In genomic region chr5:80399553-80400239, GRCh38 we compare ENCODE assay signal across 8 cellular contexts. TPM values are rescaled to one million over a fixed set of nuclear protein-coding genes. Genes with fewer than 3 reads are reported as not detected.
DNase-seq lines count a peak whose midpoint lies in the region; ATAC-seq and TF ChIP-seq lines count a peak whose summit lies in the region.

No MANE protein-coding gene starts in this region.

- peak overlapping the region; percentile 84 for H2AFZ ChIP-seq in Karpas-422 (ENCODE audit: low read length)

- no peaks in the 10 kb centered on the region for H3K36me3 ChIP-seq in GM06990 (ENCODE audit: control insufficient read depth, insufficient read depth, low read length)
- H3K36me3 ChIP-seq in Karpas-422 (ENCODE audit: insufficient read depth, low read length) = no peaks in the 10 kb centered on the region
- no peaks in the 10 kb centered on the region for H3K36me3 ChIP-seq in ascending aorta

- no peaks in the 10 kb centered on the region for H3K9me2 ChIP-seq in Karpas-422 (replicated peaks; ENCODE audit: insufficient read depth, low read length)

- peaks cover 12% of the 10 kb centered on the region for H3K4me1 ChIP-seq in Karpas-422 (ENCODE audit: low read length)
- H3K4me1 ChIP-seq in ascending aorta = no peaks in the 10 kb centered on the region

- H3K27ac ChIP-seq in Karpas-422 (ENCODE audit: low read length) (no peak overlapping the region), substantia nigra (ENCODE audit: low read depth, low read length, poor library complexity, severe bottlenecking) (peak overlapping the region; percentile 49), ascending aorta (no peak overlapping the region)

- H3K9ac ChIP-seq in Karpas-422 (ENCODE audit: low read length) = peak overlapping the region; percentile 17; the same call in 1 of the 2 replicates

- intact Hi-C loops in ascending aorta (cut with DNase I) = no loop called here

- DNase-seq in GM06990 (ENCODE audit: extremely low read depth, insufficient read length) = peak; percentile 39
- DNase-seq in Karpas-422 = peak; percentile 78
- DNase-seq in erythroblast (lab: John Stamatoyannopoulos, UW) = peak; percentile 13 to 61
- DNase-seq in substantia nigra (lab: John Stamatoyannopoulos, UW) = no peak
- no peak for DNase-seq in stimulated activated CD4-positive, alpha-beta T cell treated with anti-CD3 and anti-CD28 coated beads, Interleukin-12 subunit alpha, Interleukin-12 subunit beta, amount 100 ng/mL, for 4 hours
- no peak for DNase-seq in superior temporal gyrus (ENCODE audit: extremely low spot score)
- DNase-seq in ascending aorta (ENCODE audit: low spot score in 2 of 2) = no peak

- peak; percentile 89 for ATAC-seq in GM21619 (IDR thresholded peaks at IDR 0.05; ENCODE audit: unreplicated experiment)

- H3K27me3 ChIP-seq in GM06990 (replicated peaks; ENCODE audit: control insufficient read depth, insufficient read depth, low read length) (no peaks in the 10 kb centered on the region), Karpas-422 (ENCODE audit: low read length) (no peaks in the 10 kb centered on the region), ascending aorta (no peaks in the 10 kb centered on the region)

- H3K9me3 ChIP-seq in Karpas-422 (ENCODE audit: low read length) = no peaks in the 10 kb centered on the region
- H3K9me3 ChIP-seq in ascending aorta = no peaks in the 10 kb centered on the region

- TF ChIP-seq CTCF in GM06990 (IDR thresholded peaks at IDR 0.05; ENCODE audit: insufficient read depth, low read length, poor library complexity, severe bottlenecking) (no peak), ascending aorta (IDR thresholded peaks at IDR 0.05) (no peak)

- H3K4me2 ChIP-seq in Karpas-422 (ENCODE audit: low read depth, low read length, poor library complexity, severe bottlenecking) = no peak overlapping the region

- TF ChIP-seq POLR2A in erythroblast (IDR thresholded peaks at IDR 0.05; ENCODE audit: low read length) = no peak

- no peaks in the 10 kb centered on the region for H3K79me2 ChIP-seq in Karpas-422 (ENCODE audit: low read length)

- no peaks in the 10 kb centered on the region for H4K20me1 ChIP-seq in Karpas-422 (ENCODE audit: insufficient read depth, low read depth, low read length)

- H3K4me3 ChIP-seq in GM06990 (replicated peaks; ENCODE audit: low read depth, low read length) = no peak overlapping the region
- H3K4me3 ChIP-seq in Karpas-422 (ENCODE audit: low read length) = no peak overlapping the region
- H3K4me3 ChIP-seq in ascending aorta = no peak overlapping the region

RNA-seq across cellular contexts. Expression of gene ZFYVE16, which starts 8.2 kb away (rescaled TPM):
- 20.1 and 41.2 TPM in 2 replicates for total RNA-seq in Karpas-422 (2014; rRNA removed; shearing (Covaris generic); ENCODE audit: low replicate concordance)
- total RNA-seq in ascending aorta = 10.0 TPM

Comparison
In these comparisons a context has a peak if more than half of its experiments do, and no peak if none do; other contexts are left out.
1. DNase-seq: peak in GM06990 (single experiment), Karpas-422 (single experiment) and erythroblast (2 of 2); none in substantia nigra (0 of 49), stimulated activated CD4-positive, alpha-beta T cell treated with anti-CD3 and anti-CD28 coated beads, Interleukin-12 subunit alpha, Interleukin-12 subunit beta, amount 100 ng/mL, for 4 hours (single experiment), superior temporal gyrus (single experiment) and ascending aorta (0 of 2).